ENCODE assay signal across 26 cellular contexts in genomic region chr3:94032187-94032586, GRCh38. TPM values are rescaled to one million over a fixed set of nuclear protein-coding genes. Genes with fewer than 3 reads are reported as not detected.
"Had no signal": no experiment of that assay in that cellular context is flagged by ENCODE, and none has a peak within 500 bp of the region (broad histone marks: within the 10 kb centered on the region; RNA-seq: fewer than 3 reads in every experiment).

No MANE protein-coding gene starts in this region.

- H3K27me3 ChIP-seq: adrenal gland, heart left ventricle, sigmoid colon, testis, vagina had no signal

- H3K27ac ChIP-seq: adrenal gland, heart left ventricle, sigmoid colon, testis, vagina had no signal

- DNase-seq: activated CD4-positive, alpha-beta T cell treated with anti-CD3 and anti-CD28 coated beads, Interleukin-2, amount 10 ng/mL, durations not matched to agents 7 days and 5 days; activated CD8-positive, alpha-beta T cell treated with anti-CD3 and anti-CD28 coated beads, Interleukin-2, amount 10 ng/mL, durations not matched to agents 7 days and 5 days; activated T-cell treated with anti-CD3 and anti-CD28 coated beads, Interleukin-2, amount 50 U/mL, for 1 hour; adrenal gland; cerebellar nuclear complex; cortex of kidney; endodermal cell; heart left ventricle; islet precursor cell; left cardiac atrium; retina; sigmoid colon; stimulated activated CD4-positive, alpha-beta T cell treated with anti-CD3 and anti-CD28 coated beads, Interleukin-4, amount 100 ng/mL, for 1 hour; stimulated activated naive CD4-positive, alpha-beta T cell; testis had no signal

- H3K4me1 ChIP-seq: adrenal gland, sigmoid colon, testis, vagina had no signal

- H3K36me3 ChIP-seq: adrenal gland, sigmoid colon, vagina had no signal

- H3K4me2 ChIP-seq: smooth muscle cell had no signal

- H3K9me3 ChIP-seq: adrenal gland, heart left ventricle, sigmoid colon, testis, vagina had no signal

- H3K4me3 ChIP-seq: adrenal gland, heart left ventricle, sigmoid colon, smooth muscle cell, testis, vagina had no signal

RNA-seq across cellular contexts. Expression of gene STX19, which starts 3.8 kb away (rescaled TPM):
- total RNA-seq: activated CD4-positive, alpha-beta T cell treated with anti-CD3 and anti-CD28 coated beads, Interleukin-2, amount 10 ng/mL, durations not matched to agents 7 days and 5 days; activated CD8-positive, alpha-beta T cell treated with anti-CD3 and anti-CD28 coated beads, Interleukin-2, amount 10 ng/mL, durations not matched to agents 7 days and 5 days; activated naive CD4-positive, alpha-beta T cell treated with anti-CD3 and anti-CD28 coated beads, Interleukin-2, amount 50 U/mL, for 72 hours; activated T-helper 17 cell treated with anti-CD3 and anti-CD28 coated beads, Interleukin-2, amount 50 U/mL, for 72 hours; adrenal gland; endodermal cell; fibroblast of lung; frontal cortex; left cardiac atrium; liver; natural killer cell treated with Interleukin-12 subunit alpha and Interleukin-12 subunit beta and Interleukin-15 and Interleukin-18, amount 100 ng/mL, for 72 hours; osteocyte; progenitor cell of endocrine pancreas; sigmoid colon; T-helper 2 cell treated with Interferon-gamma antibody and Interleukin-4, amounts not matched to agents 100 ng/mL and 5 ng/mL, for 36 hours; testis had no signal
- polyA plus RNA-seq: fibroblast of lung, heart left ventricle had no signal

RNA-seq across cellular contexts. Expression of gene PROS1, which starts 58.5 kb away (rescaled TPM):
- total RNA-seq: natural killer cell treated with Interleukin-12 subunit alpha and Interleukin-12 subunit beta and Interleukin-15 and Interleukin-18, amount 100 ng/mL, for 72 hours had no signal
